In genomic region chr2:145764631-145765030, GRCh38 we compare ENCODE assay signal across 11 cellular contexts.
DNase-seq lines count a peak whose midpoint lies in the region; TF ChIP-seq lines count a peak whose summit lies in the region.
"Had no signal": no experiment of that assay in that cellular context is flagged by ENCODE, and none has a peak within 500 bp of the region (broad histone marks: within the 10 kb centered on the region; RNA-seq: fewer than 3 reads in every experiment).

No MANE protein-coding gene starts in this region.

- no peak overlapping the region for H3K18ac ChIP-seq in neuronal stem cell (ENCODE audit: low read length)

- no peaks in the 10 kb centered on the region for H3F3A ChIP-seq in smooth muscle cell (ENCODE audit: low read depth)

- H3K27ac ChIP-seq in smooth muscle cell (ENCODE audit: low read depth) (no peak overlapping the region), neuronal stem cell (replicated peaks; ENCODE audit: low read length) (no peak overlapping the region)
- H3K27ac ChIP-seq: 22Rv1, transverse colon had no signal

- H2BK12ac ChIP-seq in neuronal stem cell (ENCODE audit: low read length), result no peak overlapping the region

- H3K4me3 ChIP-seq in smooth muscle cell, result no peak overlapping the region
- H3K4me3 ChIP-seq in neuronal stem cell (ENCODE audit: low read length in 2 of 2), result no peak overlapping the region
- H3K4me3 ChIP-seq: transverse colon had no signal

- no peak overlapping the region for H2BK15ac ChIP-seq in neuronal stem cell (ENCODE audit: low read length)

- no peak overlapping the region for H3K4ac ChIP-seq in neuronal stem cell (ENCODE audit: low read length)

- H3K4me2 ChIP-seq in smooth muscle cell (no peak overlapping the region), neuronal stem cell (ENCODE audit: insufficient read depth, low read length, poor library complexity, severe bottlenecking) (no peak overlapping the region)

- H4K20me1 ChIP-seq in smooth muscle cell (ENCODE audit: low read depth), result no peaks in the 10 kb centered on the region

- H3K79me1 ChIP-seq in neuronal stem cell (ENCODE audit: low read depth, low read length), result no peaks in the 10 kb centered on the region

- H3K79me2 ChIP-seq in smooth muscle cell (ENCODE audit: low read depth), result no peaks in the 10 kb centered on the region

- H2AK5ac ChIP-seq in neuronal stem cell (ENCODE audit: low read depth, low read length), result no peak overlapping the region

- H3K9me3 ChIP-seq in smooth muscle cell (replicated peaks; ENCODE audit: low read depth), result no peaks in the 10 kb centered on the region
- H3K9me3 ChIP-seq in neuronal stem cell (replicated peaks in 1 of 2; ENCODE audit: control insufficient read depth in 2 of 2, insufficient read depth in 1 of 2, low read depth in 1 of 2, low read length in 2 of 2), result no peaks in the 10 kb centered on the region
- H3K9me3 ChIP-seq: transverse colon had no signal

- no peak overlapping the region for H2BK5ac ChIP-seq in neuronal stem cell (ENCODE audit: low read length)

- peak overlapping the region; percentile 43 for H2AFZ ChIP-seq in smooth muscle cell (ENCODE audit: low read depth)
- no peak overlapping the region for H2AFZ ChIP-seq in neuronal stem cell (ENCODE audit: low read length)

- no peak overlapping the region for H3K14ac ChIP-seq in neuronal stem cell (ENCODE audit: low read length)

- no peak overlapping the region for H4K8ac ChIP-seq in neuronal stem cell (ENCODE audit: low read depth, low read length)

- H3K27me3 ChIP-seq in smooth muscle cell (ENCODE audit: low read depth), result no peaks in the 10 kb centered on the region
- no peaks in the 10 kb centered on the region for H3K27me3 ChIP-seq in neuronal stem cell (ENCODE audit: control insufficient read depth in 3 of 3, insufficient read depth in 3 of 3, low read depth in 1 of 3, low read length in 3 of 3)
- H3K27me3 ChIP-seq: transverse colon had no signal

- peak; percentile 10 to 89 (median 62) for DNase-seq in NCI-H1417 (lab: John Stamatoyannopoulos, UW)
- no peak for DNase-seq in NCI-H1417 treated with DMSO at 0.1 percent for 48 hours (lab: John Stamatoyannopoulos, UW)
- DNase-seq in NCI-H345 (lab: John Stamatoyannopoulos, UW), result peak; percentile 83
- peak; percentile 78 for DNase-seq in fibroblast of peridontal ligament (ENCODE audit: extremely low read depth)
- no peak for DNase-seq in smooth muscle cell (lab: John Stamatoyannopoulos, UW; ENCODE audit: unreplicated experiment)
- no peak for DNase-seq in hepatic stellate cell (ENCODE audit: low spot score)
- no peak for DNase-seq in GOT3 (lab: John Stamatoyannopoulos, UW)
- no peak for DNase-seq in neuronal stem cell (ENCODE audit: low spot score)
- DNase-seq: NCI-H2029, transverse colon had no signal

- no peak overlapping the region for H4K91ac ChIP-seq in neuronal stem cell (ENCODE audit: low read depth, low read length, poor library complexity)

- WGBS in smooth muscle cell (ENCODE audit: low lambda C conversion rate), result 83% methylated on average over 6 of the region's 6 CpGs
- no CpG with 5 or more reads among the region's 6 CpGs for WGBS in neuronal stem cell (ENCODE audit: extremely low coverage in 2 of 2, insufficient read length in 2 of 2, insufficient replicate concordance in 1 of 2), 2 donors

- no peaks in the 10 kb centered on the region for H3K36me3 ChIP-seq in smooth muscle cell (ENCODE audit: low read depth)
- H3K36me3 ChIP-seq in neuronal stem cell (replicated peaks in 1 of 2; ENCODE audit: control insufficient read depth in 2 of 2, insufficient read depth in 2 of 2, low read length in 2 of 2), result no peaks in the 10 kb centered on the region
- H3K36me3 ChIP-seq: transverse colon had no signal

- H3K4me1 ChIP-seq in smooth muscle cell (ENCODE audit: low read depth) (peaks cover 12% of the 10 kb centered on the region), neuronal stem cell (ENCODE audit: control insufficient read depth in 2 of 2, insufficient read depth in 1 of 2, low read depth in 1 of 2, low read length in 2 of 2) (peaks cover 2 to 6% of the 10 kb centered on the region in 2 donors)
- H3K4me1 ChIP-seq: transverse colon had no signal

- no peak overlapping the region for H3K9ac ChIP-seq in smooth muscle cell (ENCODE audit: low read depth)
- H3K9ac ChIP-seq in neuronal stem cell (ENCODE audit: low read depth, low read length, poor library complexity), result no peak overlapping the region

- H3K23ac ChIP-seq in neuronal stem cell (ENCODE audit: low read depth, low read length, poor library complexity), result no peak overlapping the region

- no peak overlapping the region for H2BK120ac ChIP-seq in neuronal stem cell (ENCODE audit: low read depth, low read length)

- TF ChIP-seq CTCF in smooth muscle cell (IDR thresholded peaks at IDR 0.05; ENCODE audit: borderline replicate concordance, insufficient read depth, poor library complexity, severe bottlenecking), result no peak

Comparison
In these comparisons a context has a peak if more than half of its experiments do, and no peak if none do; other contexts are left out.
1. DNase-seq: peak in NCI-H1417 (3 of 3), NCI-H345 (single experiment) and fibroblast of peridontal ligament (single experiment); none in NCI-H1417 treated with DMSO at 0.1 percent for 48 hours (single experiment), smooth muscle cell (single experiment), hepatic stellate cell (single experiment), GOT3 (single experiment) and neuronal stem cell (single experiment).